In genomic region chr19:54660967-54661366, GRCh38 we compare ENCODE assay signal across 19 cellular contexts. TPM values are rescaled to one million over a fixed set of nuclear protein-coding genes. Genes with fewer than 3 reads are reported as not detected.
DNase-seq lines count a peak whose midpoint lies in the region; ATAC-seq, FAIRE-seq and TF ChIP-seq lines count a peak whose summit lies in the region.
"Had no signal": no experiment of that assay in that cellular context is flagged by ENCODE, and none has a peak within 500 bp of the region (broad histone marks: within the 10 kb centered on the region; RNA-seq: fewer than 3 reads in every experiment).

No MANE protein-coding gene starts in this region.

- H3K4me1 Mint-ChIP-seq in activated naive CD4-positive, alpha-beta T cell treated with anti-CD3 and anti-CD28 coated beads, Interleukin-2, amount 10 ng/mL, durations not matched to agents 7 days and 5 days: no peaks in the 10 kb centered on the region
- H3K4me1 Mint-ChIP-seq: activated CD8-positive, alpha-beta memory T cell treated with anti-CD3 and anti-CD28 coated beads, Interleukin-2, amount 10 ng/mL, durations not matched to agents 7 days and 5 days had no signal

- FAIRE-seq in GM12891 (lab: Jason Lieb, UNC): peak; percentile 84
- FAIRE-seq: kidney, RCC 7860 had no signal

- ATAC-seq in HG03378 (IDR thresholded peaks at IDR 0.05; ENCODE audit: unreplicated experiment) (peak; percentile 44), GM18861 (IDR thresholded peaks at IDR 0.05; ENCODE audit: unreplicated experiment) (no peak)
- ATAC-seq: activated CD4-positive, alpha-beta T cell treated with anti-CD3 and anti-CD28 coated beads for 36 hours; activated CD8-positive, alpha-beta memory T cell treated with anti-CD3 and anti-CD28 coated beads, Interleukin-2, amount 10 ng/mL, durations not matched to agents 7 days and 5 days; foreskin keratinocyte had no signal

- no peak overlapping the region for H3K27ac Mint-ChIP-seq in activated naive CD4-positive, alpha-beta T cell treated with anti-CD3 and anti-CD28 coated beads, Interleukin-2, amount 10 ng/mL, durations not matched to agents 7 days and 5 days
- H3K27ac Mint-ChIP-seq: activated CD4-positive, alpha-beta T cell treated with anti-CD3 and anti-CD28 coated beads for 36 hours; activated CD8-positive, alpha-beta memory T cell treated with anti-CD3 and anti-CD28 coated beads, Interleukin-2, amount 10 ng/mL, durations not matched to agents 7 days and 5 days; HFFc6 had no signal

- TF ChIP-seq POLR2A in GM12891 (IDR thresholded peaks at IDR 0.05; ENCODE audit: low read depth, low read length): no peak

- no peak for DNase-seq in GM12891 (ENCODE audit: insufficient read length, low spot score)
- DNase-seq in RPMI8226: peak; percentile 54
- peak; percentile 72 for DNase-seq in pons (ENCODE audit: low spot score)
- no peak for DNase-seq in activated naive CD4-positive, alpha-beta T cell treated with anti-CD3 and anti-CD28 coated beads, Interleukin-2, amount 10 ng/mL, durations not matched to agents 7 days and 5 days
- DNase-seq in SW 1271 (lab: John Stamatoyannopoulos, UW): no peak
- no peak for DNase-seq in HPDE6-E6E7 (ENCODE audit: extremely low spot score)
- DNase-seq: activated CD4-positive, alpha-beta T cell treated with anti-CD3 and anti-CD28 coated beads for 36 hours; activated CD8-positive, alpha-beta memory T cell treated with anti-CD3 and anti-CD28 coated beads, Interleukin-2, amount 10 ng/mL, durations not matched to agents 7 days and 5 days; dermis blood vessel endothelial cell; foreskin keratinocyte; HFFc6; kidney; NCI-H1417; stimulated activated CD4-positive, alpha-beta T cell treated with anti-CD3 and anti-CD28 coated beads, Interleukin-2, amount 100 ng/mL, for 24 hours; upper lobe of left lung had no signal

- no peaks in the 10 kb centered on the region for H3K9me3 Mint-ChIP-seq in activated naive CD4-positive, alpha-beta T cell treated with anti-CD3 and anti-CD28 coated beads, Interleukin-2, amount 10 ng/mL, durations not matched to agents 7 days and 5 days

- H3K36me3 Mint-ChIP-seq in activated naive CD4-positive, alpha-beta T cell treated with anti-CD3 and anti-CD28 coated beads, Interleukin-2, amount 10 ng/mL, durations not matched to agents 7 days and 5 days: no peaks in the 10 kb centered on the region
- H3K36me3 Mint-ChIP-seq: activated CD8-positive, alpha-beta memory T cell treated with anti-CD3 and anti-CD28 coated beads, Interleukin-2, amount 10 ng/mL, durations not matched to agents 7 days and 5 days had no signal

- peaks cover 9% of the 10 kb centered on the region for H3K27me3 Mint-ChIP-seq in activated naive CD4-positive, alpha-beta T cell treated with anti-CD3 and anti-CD28 coated beads, Interleukin-2, amount 10 ng/mL, durations not matched to agents 7 days and 5 days
- H3K27me3 Mint-ChIP-seq: activated CD8-positive, alpha-beta memory T cell treated with anti-CD3 and anti-CD28 coated beads, Interleukin-2, amount 10 ng/mL, durations not matched to agents 7 days and 5 days had no signal

- CTCF ChIA-PET in activated naive CD4-positive, alpha-beta T cell treated with anti-CD3 and anti-CD28 coated beads, Interleukin-2, amount 10 ng/mL, durations not matched to agents 7 days and 5 days (lab: Charles Lee): interaction anchor here (1.4 kb wide), 1 partner anchor 183 kb away, joined by 3 read pairs; no protein-coding TSS in a partner anchor

- no peak overlapping the region for H3K4me3 Mint-ChIP-seq in activated naive CD4-positive, alpha-beta T cell treated with anti-CD3 and anti-CD28 coated beads, Interleukin-2, amount 10 ng/mL, durations not matched to agents 7 days and 5 days
- H3K4me3 Mint-ChIP-seq: activated CD4-positive, alpha-beta T cell treated with anti-CD3 and anti-CD28 coated beads for 36 hours; activated CD8-positive, alpha-beta memory T cell treated with anti-CD3 and anti-CD28 coated beads, Interleukin-2, amount 10 ng/mL, durations not matched to agents 7 days and 5 days; HFFc6 had no signal

TF ChIP-seq in GM12891, 5 proteins besides CTCF, POLR2A, EP300 and RAD21:
- TF ChIP-seq SPI1 (IDR thresholded peaks at IDR 0.05; ENCODE audit: low read depth, low read length): peak; percentile 74
- no peak for TF ChIP-seq POLR2AphosphoS5 (IDR thresholded peaks at IDR 0.05; ENCODE audit: low read depth, low read length)

RNA-seq across cellular contexts. Expression of gene LILRB4, which starts 1.8 kb away (rescaled TPM):
- polyA plus RNA-seq in GM12891 (2012; ENCODE audit: low read depth, missing spikeins): 7.3 TPM
- polyA plus RNA-seq: foreskin keratinocyte, neural cell had no signal

RNA-seq across cellular contexts. Expression of gene LILRB1, which starts 30.7 kb away (rescaled TPM):
- 56.9 TPM for polyA plus RNA-seq in GM12891 (2012; ENCODE audit: low read depth, missing spikeins)
- polyA plus RNA-seq: foreskin keratinocyte, neural cell had no signal

Comparison
In these comparisons a context has a peak if more than half of its experiments do, and no peak if none do; other contexts are left out.
1. DNase-seq: peak in RPMI8226 (single experiment) and pons (single experiment); none in GM12891 (single experiment), activated naive CD4-positive, alpha-beta T cell treated with anti-CD3 and anti-CD28 coated beads, Interleukin-2, amount 10 ng/mL, durations not matched to agents 7 days and 5 days (single experiment), SW 1271 (0 of 2) and HPDE6-E6E7 (single experiment).